Comparison of ENCODE assay signal across 18 cellular contexts in the genomic region with DNA sequence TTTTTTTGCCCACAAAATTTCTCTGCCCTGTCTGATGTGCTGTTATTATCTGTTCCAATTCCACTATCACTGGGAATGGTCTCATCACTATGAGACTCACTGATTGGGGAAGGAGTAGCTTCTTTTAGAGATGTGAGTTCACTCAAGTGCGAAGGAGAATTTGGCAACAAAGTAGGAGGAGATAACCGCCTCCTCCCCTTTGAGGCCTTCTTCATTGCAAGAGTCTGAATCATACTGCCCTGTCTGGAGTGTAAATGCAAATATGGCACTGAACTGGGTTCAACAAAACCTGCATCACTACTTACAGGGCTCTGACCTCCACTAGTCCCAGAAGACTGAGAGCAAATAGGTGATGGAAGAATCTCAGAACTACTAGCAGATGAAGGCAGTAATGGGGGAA.
DNase-seq lines count a peak whose midpoint lies in the region; ATAC-seq, FAIRE-seq and TF ChIP-seq lines count a peak whose summit lies in the region.
"Had no signal": no experiment of that assay in that cellular context is flagged by ENCODE, and none has a peak within 500 bp of the region (broad histone marks: within the 10 kb centered on the region; RNA-seq: fewer than 3 reads in every experiment).

No MANE protein-coding gene starts in this region.

- no peak overlapping the region for H3K4me3 ChIP-seq in KMS-11 (IDR thresholded peaks at IDR 0.05; ENCODE audit: insufficient read depth, low read depth, low read length)
- no peak overlapping the region for H3K4me3 ChIP-seq in K562
- no peak overlapping the region for H3K4me3 ChIP-seq in kidney epithelial cell (ENCODE audit: low read depth, low read length)
- H3K4me3 ChIP-seq: colonic mucosa had no signal

- CTCF ChIA-PET in K562 (lab: Yijun Ruan, JAX; ENCODE audit: low intra/inter-chr PET ratio) = no interaction called here
- CTCF ChIA-PET in activated naive CD4-positive, alpha-beta T cell treated with anti-CD3 and anti-CD28 coated beads for 36 hours (lab: Charles Lee) = no interaction called here

- TF ChIP-seq CTCF in KMS-11 (conservative IDR thresholded peaks at IDR 0.05; ENCODE audit: low read depth, low read length) (no peak), K562 (IDR thresholded peaks at IDR 0.05 in 2 of 3, conservative IDR thresholded peaks at IDR 0.05 in 1 of 3; ENCODE audit: insufficient read depth in 2 of 3, low read depth in 1 of 3, low read length in 3 of 3) (no peak), kidney epithelial cell (IDR thresholded peaks at IDR 0.05; ENCODE audit: insufficient read depth, low read length, poor library complexity, severe bottlenecking) (no peak)

- H3K9ac ChIP-seq in KMS-11 (no peak overlapping the region), K562 (ENCODE audit: insufficient read depth in 1 of 2, low read depth in 2 of 2, low read length in 2 of 2) (no peak overlapping the region)

- TF ChIP-seq RAD21 in K562 (CRISPR knock-in tag; conservative IDR thresholded peaks at IDR 0.05 in 1 of 2, IDR thresholded peaks at IDR 0.05 in 1 of 2) = no peak

- H2AFZ ChIP-seq in KMS-11 (ENCODE audit: low read depth) (no peak overlapping the region), K562 (ENCODE audit: low read depth, low read length) (no peak overlapping the region)

- peaks cover 91% of the 10 kb centered on the region for H3K4me1 ChIP-seq in KMS-11 (ENCODE audit: low read depth, poor library complexity, severe bottlenecking)
- H3K4me1 ChIP-seq in K562 (replicated peaks in 1 of 2; ENCODE audit: control insufficient read depth in 2 of 2, insufficient read depth in 2 of 2, low read length in 2 of 2) = peaks cover 8% of the 10 kb centered on the region in 2 experiments
- H3K4me1 ChIP-seq: colonic mucosa had no signal

- intact Hi-C loops in K562 (cut with micrococcal nuclease) = no loop called here
- intact Hi-C loops in activated naive CD4-positive, alpha-beta T cell treated with anti-CD3 and anti-CD28 coated beads for 36 hours (cut with micrococcal nuclease) = no loop called here

- no peak for TF ChIP-seq POLR2A in K562 (conservative IDR thresholded peaks at IDR 0.05)

- no peaks in the 10 kb centered on the region for H3K27me3 Mint-ChIP-seq in activated naive CD4-positive, alpha-beta T cell treated with anti-CD3 and anti-CD28 coated beads for 36 hours (ENCODE audit: low read depth)

- peak overlapping the region; percentile 38; the same call in 1 of the 2 replicates for H3K27ac ChIP-seq in KMS-11
- no peak overlapping the region for H3K27ac ChIP-seq in K562 (ENCODE audit: extremely low read depth, low read depth, low read length)
- H3K27ac ChIP-seq: colonic mucosa, neutrophil had no signal

- H3K9me3 ChIP-seq in K562 (replicated peaks; ENCODE audit: control insufficient read depth, insufficient read depth, low read depth, low read length) = no peaks in the 10 kb centered on the region
- H3K9me3 ChIP-seq: colonic mucosa, neutrophil had no signal

- H3K79me2 ChIP-seq in KMS-11 (ENCODE audit: insufficient read depth, low read depth) = peaks cover 88% of the 10 kb centered on the region
- peaks cover 43% of the 10 kb centered on the region for H3K79me2 ChIP-seq in K562 (ENCODE audit: control insufficient read depth, insufficient read depth, low read length)

- ATAC-seq in K562 = 0 out of 3 replicates have a peak, but pooled peaks have one; percentile 32
- ATAC-seq in GM19463 (IDR thresholded peaks at IDR 0.05; ENCODE audit: unreplicated experiment) = no peak
- ATAC-seq: left ventricle myocardium superior had no signal

- POLR2A ChIA-PET in K562 (lab: Yijun Ruan, JAX) = no interaction called here

- H3K4me1 Mint-ChIP-seq in activated naive CD4-positive, alpha-beta T cell treated with anti-CD3 and anti-CD28 coated beads for 36 hours (ENCODE audit: low read depth) = peaks cover 9% of the 10 kb centered on the region

- no TSS peak for BruUV-seq in K562 (replicated peaks; lab: Mats Ljungman, UMichigan)

- DNase-seq in AG08396 (ENCODE audit: low spot score) = peak; percentile 20
- DNase-seq in K562 (ENCODE audit: extremely low read depth in 1 of 4, low spot score in 3 of 4) = no peak
- peak; percentile 35 for DNase-seq in kidney epithelial cell (ENCODE audit: low read depth)
- DNase-seq in activated naive CD4-positive, alpha-beta T cell treated with anti-CD3 and anti-CD28 coated beads for 36 hours = no peak
- no peak for DNase-seq in DMS79 treated with DMSO at 0.1 percent for 48 hours (lab: John Stamatoyannopoulos, UW)
- DNase-seq in germinal center (ENCODE audit: low spot score) = no peak
- DNase-seq: activated naive CD4-positive, alpha-beta T cell treated with anti-CD3 and anti-CD28 coated beads, Interleukin-2, amount 50 U/mL, for 16 hours; colonic mucosa; left ventricle myocardium superior; NCI-H1092 treated with DMSO at 0.1 percent for 48 hours; NCI-H524 treated with DMSO at 0.1 percent for 48 hours; stimulated activated CD4-positive, alpha-beta T cell treated with anti-CD3 and anti-CD28 coated beads, Interleukin-15, amount 100 ng/mL, for 24 hours; stimulated activated CD8-positive, alpha-beta memory T cell treated with anti-CD3 and anti-CD28 coated beads, Interleukin-4, amount 100 ng/mL, for 48 hours had no signal

- 81% methylated on average over 2 of the region's 2 CpGs for WGBS in K562 (ENCODE audit: insufficient coverage, low coverage, missing lambda C conversion rate)

- no peak for FAIRE-seq in K562 (lab: Jason Lieb, UNC)
- FAIRE-seq: TTC549 had no signal

- H3K36me3 Mint-ChIP-seq in activated naive CD4-positive, alpha-beta T cell treated with anti-CD3 and anti-CD28 coated beads for 36 hours (ENCODE audit: low read depth) = peaks cover 42% of the 10 kb centered on the region

- H4K20me1 ChIP-seq in KMS-11 (ENCODE audit: insufficient read depth) (no peaks in the 10 kb centered on the region; the same call in 1 of the 2 replicates), K562 (replicated peaks; ENCODE audit: control insufficient read depth, insufficient read depth, low read length) (0 out of 2 replicates have a peak, but pooled peaks cover 3% of the 10 kb centered on the region)

- H3K4me3 Mint-ChIP-seq in activated naive CD4-positive, alpha-beta T cell treated with anti-CD3 and anti-CD28 coated beads for 36 hours = no peak overlapping the region
- H3K4me3 Mint-ChIP-seq: CD14-positive monocyte had no signal

- in situ Hi-C loops in K562 (cut with MboI) = no loop called here

- no peaks in the 10 kb centered on the region for H3K27me3 ChIP-seq in KMS-11 (ENCODE audit: insufficient read depth, low read depth)
- H3K27me3 ChIP-seq in K562 (ENCODE audit: control insufficient read depth in 2 of 2, insufficient read depth in 2 of 2, low read length in 2 of 2) = no peaks in the 10 kb centered on the region
- H3K27me3 ChIP-seq in kidney epithelial cell (ENCODE audit: control insufficient read depth, insufficient read depth, low read length) = no peaks in the 10 kb centered on the region
- H3K27me3 ChIP-seq: colonic mucosa, neutrophil had no signal

- H3K4me2 ChIP-seq in KMS-11 = peak overlapping the region; percentile 52
- H3K4me2 ChIP-seq in K562 (ENCODE audit: insufficient read depth, low read length) = no peak overlapping the region

- no peaks in the 10 kb centered on the region for H3K9me3 Mint-ChIP-seq in activated naive CD4-positive, alpha-beta T cell treated with anti-CD3 and anti-CD28 coated beads for 36 hours

- TF ChIP-seq EP300 in K562 (IDR thresholded peaks at IDR 0.05; ENCODE audit: low read length) = no peak

- H3K27ac Mint-ChIP-seq in activated naive CD4-positive, alpha-beta T cell treated with anti-CD3 and anti-CD28 coated beads for 36 hours = no peak overlapping the region

- H3K36me3 ChIP-seq in KMS-11 (ENCODE audit: insufficient read depth) (peaks cover 11% of the 10 kb centered on the region; the same call in 1 of the 2 replicates), K562 (ENCODE audit: control insufficient read depth, insufficient read depth, low read length) (peaks cover 50% of the 10 kb centered on the region), kidney epithelial cell (ENCODE audit: control insufficient read depth, insufficient read depth, low read length) (no peaks in the 10 kb centered on the region)

- H3K9me1 ChIP-seq in K562 (ENCODE audit: control insufficient read depth, insufficient read depth, low read length) = no peaks in the 10 kb centered on the region

TF ChIP-seq in K562, 482 proteins besides CTCF, POLR2A, EP300 and RAD21:
- peak; percentile 82 for TF ChIP-seq ZNF184 (CRISPR knock-in tag; IDR thresholded peaks at IDR 0.05)
- no peak for TF ChIP-seq CBX1 (IDR thresholded peaks at IDR 0.05; ENCODE audit: low read depth)

Comparison
In these comparisons a context has a peak if more than half of its experiments do, and no peak if none do; other contexts are left out.
1. DNase-seq: peak in AG08396 (single experiment) and kidney epithelial cell (single experiment); none in K562 (0 of 4), activated naive CD4-positive, alpha-beta T cell treated with anti-CD3 and anti-CD28 coated beads for 36 hours (single experiment), DMS79 treated with DMSO at 0.1 percent for 48 hours (single experiment) and germinal center (single experiment).